In the genomic region with DNA sequence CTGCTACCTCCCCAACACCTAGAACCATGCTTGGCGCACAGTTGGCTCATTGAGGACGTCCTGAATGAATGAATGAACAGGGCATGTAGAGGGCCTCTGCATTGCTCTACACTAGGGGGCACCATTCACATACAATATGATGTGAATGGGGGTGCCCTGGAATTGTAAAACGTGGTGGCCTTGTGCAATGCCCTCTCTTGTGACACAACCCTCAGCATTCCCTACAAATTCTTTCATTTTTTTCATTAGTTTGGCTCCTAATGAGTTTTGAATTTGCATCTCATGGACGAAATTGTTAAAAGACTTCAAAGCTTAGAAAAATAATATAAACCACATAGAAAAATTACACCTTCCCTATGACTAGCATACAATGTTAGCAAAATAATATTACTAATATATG, we compare ENCODE assay signal across 7 cellular contexts. TPM values are rescaled to one million over a fixed set of nuclear protein-coding genes. Genes with fewer than 3 reads are reported as not detected.
A peak's percentile ranks its signal among the peaks of the same experiment; 100 is the strongest.
DNase-seq lines count a peak whose midpoint lies in the region; ATAC-seq and TF ChIP-seq lines count a peak whose summit lies in the region.

No MANE protein-coding gene starts in this region.

- no peaks in the 10 kb centered on the region for H3K27me3 ChIP-seq in liver (ENCODE audit: control insufficient read depth in 4 of 4, insufficient read depth in 4 of 4, low read length in 3 of 4)

- ATAC-seq in GM21576 (IDR thresholded peaks at IDR 0.05; ENCODE audit: unreplicated experiment): peak; percentile 71

- intact Hi-C loops in lower leg skin (cut with DNase I; ENCODE audit: low total_unique reads): no loop called here

- H3K27ac ChIP-seq in liver (ENCODE audit: low read depth in 1 of 2, low read length in 2 of 2): no peak overlapping the region

- TF ChIP-seq CTCF in liver (IDR thresholded peaks at IDR 0.05; ENCODE audit: low read depth, low read length, missing input control) (no peak), lower leg skin (IDR thresholded peaks at IDR 0.05) (no peak)

- no peaks in the 10 kb centered on the region for H3K9me3 ChIP-seq in liver (ENCODE audit: control insufficient read depth in 4 of 4, low read length in 3 of 4)

- peak; percentile 19 for DNase-seq in GDM1 (lab: John Stamatoyannopoulos, UW)
- peak; percentile 43 for DNase-seq in LoVo (ENCODE audit: low spot score)
- DNase-seq in amniotic epithelial cell (ENCODE audit: low read depth): peak; percentile 81
- no peak for DNase-seq in lower leg skin (ENCODE audit: low spot score in 2 of 2)
- DNase-seq in DMS79 treated with DMSO at 0.1 percent for 48 hours (lab: John Stamatoyannopoulos, UW): no peak

- H3K4me3 ChIP-seq in liver (ENCODE audit: low read depth in 1 of 3, low read length in 3 of 3): no peak overlapping the region
- no peak overlapping the region for H3K4me3 ChIP-seq in lower leg skin (ENCODE audit: low read depth, poor library complexity, severe bottlenecking)

- peaks cover 0 to 3% (median 0%) of the 10 kb centered on the region in 4 donors for H3K4me1 ChIP-seq in liver (ENCODE audit: control insufficient read depth in 4 of 4, insufficient read depth in 4 of 4, low read length in 3 of 4)

- peak; percentile 38 to 44 for TF ChIP-seq RAD21 in liver (IDR thresholded peaks at IDR 0.05)

- 36% methylated on average over 4 of the region's 4 CpGs for WGBS in liver
- 63% methylated on average over 4 of the region's 4 CpGs for WGBS in lower leg skin, 2 donors

- no peak for TF ChIP-seq POLR2A in lower leg skin (IDR thresholded peaks at IDR 0.05)

- no peaks in the 10 kb centered on the region for H3K36me3 ChIP-seq in liver (ENCODE audit: control insufficient read depth in 4 of 4, insufficient read depth in 3 of 4, low read depth in 1 of 4, low read length in 3 of 4)

- no peak overlapping the region for H3K9ac ChIP-seq in liver (ENCODE audit: low read depth in 1 of 2, low read length in 2 of 2)

TF ChIP-seq in liver, 16 proteins besides CTCF, POLR2A, EP300 and RAD21:
- no peak for TF ChIP-seq HNF4A (conservative IDR thresholded peaks at IDR 0.05)
- no peak for TF ChIP-seq GABPA (IDR thresholded peaks at IDR 0.05 in 1 of 2, conservative IDR thresholded peaks at IDR 0.05 in 1 of 2)
- no peak for TF ChIP-seq YY1 (IDR thresholded peaks at IDR 0.05)
- TF ChIP-seq, protein P1, sequence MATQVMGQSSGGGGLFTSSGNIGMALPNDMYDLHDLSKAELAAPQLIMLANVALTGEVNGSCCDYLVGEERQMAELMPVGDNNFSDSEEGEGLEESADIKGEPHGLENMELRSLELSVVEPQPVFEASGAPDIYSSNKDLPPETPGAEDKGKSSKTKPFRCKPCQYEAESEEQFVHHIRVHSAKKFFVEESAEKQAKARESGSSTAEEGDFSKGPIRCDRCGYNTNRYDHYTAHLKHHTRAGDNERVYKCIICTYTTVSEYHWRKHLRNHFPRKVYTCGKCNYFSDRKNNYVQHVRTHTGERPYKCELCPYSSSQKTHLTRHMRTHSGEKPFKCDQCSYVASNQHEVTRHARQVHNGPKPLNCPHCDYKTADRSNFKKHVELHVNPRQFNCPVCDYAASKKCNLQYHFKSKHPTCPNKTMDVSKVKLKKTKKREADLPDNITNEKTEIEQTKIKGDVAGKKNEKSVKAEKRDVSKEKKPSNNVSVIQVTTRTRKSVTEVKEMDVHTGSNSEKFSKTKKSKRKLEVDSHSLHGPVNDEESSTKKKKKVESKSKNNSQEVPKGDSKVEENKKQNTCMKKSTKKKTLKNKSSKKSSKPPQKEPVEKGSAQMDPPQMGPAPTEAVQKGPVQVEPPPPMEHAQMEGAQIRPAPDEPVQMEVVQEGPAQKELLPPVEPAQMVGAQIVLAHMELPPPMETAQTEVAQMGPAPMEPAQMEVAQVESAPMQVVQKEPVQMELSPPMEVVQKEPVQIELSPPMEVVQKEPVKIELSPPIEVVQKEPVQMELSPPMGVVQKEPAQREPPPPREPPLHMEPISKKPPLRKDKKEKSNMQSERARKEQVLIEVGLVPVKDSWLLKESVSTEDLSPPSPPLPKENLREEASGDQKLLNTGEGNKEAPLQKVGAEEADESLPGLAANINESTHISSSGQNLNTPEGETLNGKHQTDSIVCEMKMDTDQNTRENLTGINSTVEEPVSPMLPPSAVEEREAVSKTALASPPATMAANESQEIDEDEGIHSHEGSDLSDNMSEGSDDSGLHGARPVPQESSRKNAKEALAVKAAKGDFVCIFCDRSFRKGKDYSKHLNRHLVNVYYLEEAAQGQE (IDR thresholded peaks at IDR 0.05): no peak
- no peak for TF ChIP-seq FOXA1 (IDR thresholded peaks at IDR 0.05)
- TF ChIP-seq SP1 (IDR thresholded peaks at IDR 0.05): no peak
- TF ChIP-seq NR2F2 (IDR thresholded peaks at IDR 0.05): no peak
- TF ChIP-seq, protein P2, sequence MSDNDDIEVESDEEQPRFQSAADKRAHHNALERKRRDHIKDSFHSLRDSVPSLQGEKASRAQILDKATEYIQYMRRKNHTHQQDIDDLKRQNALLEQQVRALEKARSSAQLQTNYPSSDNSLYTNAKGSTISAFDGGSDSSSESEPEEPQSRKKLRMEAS (IDR thresholded peaks at IDR 0.05): no peak
- TF ChIP-seq HNF4G (IDR thresholded peaks at IDR 0.05): no peak
- TF ChIP-seq FOXA2 (IDR thresholded peaks at IDR 0.05): no peak

RNA-seq across cellular contexts. Expression of gene DIO2, which starts 2.3 kb away (rescaled TPM):
- total RNA-seq in liver (under 1 TPM; under 0.01 to 0.23 TPM), lower leg skin (10 to 100 TPM in 2 of 4 donors, 1 to 10 TPM in 2; 2.8 to 16.5 (median 10.4) TPM)
- under 1 TPM in 1 of 2 donors, not detected in 1; 0.02 TPM for polyA plus RNA-seq in liver

Comparison
In these comparisons a context has a peak if more than half of its experiments do, and no peak if none do; other contexts are left out.
1. DNase-seq: peak in GDM1 (single experiment), LoVo (single experiment) and amniotic epithelial cell (single experiment); none in lower leg skin (0 of 2) and DMS79 treated with DMSO at 0.1 percent for 48 hours (single experiment).